Comparison of ENCODE assay signal across 31 cellular contexts in genomic region chr12:70033310-70033709, GRCh38.
"Had no signal": no experiment of that assay in that cellular context is flagged by ENCODE, and none has a peak within 500 bp of the region (broad histone marks: within the 10 kb centered on the region; RNA-seq: fewer than 3 reads in every experiment).

No MANE protein-coding gene starts in this region.

- ATAC-seq: activated CD4-positive, alpha-beta T cell treated with anti-CD3 and anti-CD28 coated beads for 36 hours; activated CD8-positive, alpha-beta memory T cell treated with anti-CD3 and anti-CD28 coated beads, Interleukin-2, amount 10 ng/mL, durations not matched to agents 7 days and 5 days; activated CD8-positive, alpha-beta T cell treated with anti-CD3 and anti-CD28 coated beads, Interleukin-2, amount 10 ng/mL, durations not matched to agents 7 days and 5 days; activated naive CD8-positive, alpha-beta T cell treated with anti-CD3 and anti-CD28 coated beads, Interleukin-2, amount 50 U/mL, for 24 hours; body of pancreas; T-helper 17 cell had no signal

- H3K4me1 ChIP-seq: adrenal gland, body of pancreas had no signal

- H3K36me3 Mint-ChIP-seq: activated CD4-positive, alpha-beta memory T cell treated with anti-CD3 and anti-CD28 coated beads for 36 hours; activated CD8-positive, alpha-beta memory T cell treated with anti-CD3 and anti-CD28 coated beads, Interleukin-2, amount 10 ng/mL, durations not matched to agents 7 days and 5 days; activated naive CD4-positive, alpha-beta T cell treated with anti-CD3 and anti-CD28 coated beads, Interleukin-2, amount 50 U/mL, for 24 hours; activated naive CD8-positive, alpha-beta T cell treated with anti-CD3 and anti-CD28 coated beads for 36 hours had no signal

- H3K27ac ChIP-seq: adrenal gland, body of pancreas, epithelial cell of prostate had no signal

- H3K4me1 Mint-ChIP-seq: activated CD4-positive, alpha-beta T cell treated with anti-CD3 and anti-CD28 coated beads for 36 hours; activated CD4-positive, alpha-beta T cell treated with anti-CD3 and anti-CD28 coated beads, Interleukin-2, amount 10 ng/mL, durations not matched to agents 24 days and 14 days; activated CD8-positive, alpha-beta memory T cell treated with anti-CD3 and anti-CD28 coated beads, Interleukin-2, amount 10 ng/mL, durations not matched to agents 7 days and 5 days; activated naive CD4-positive, alpha-beta T cell treated with anti-CD3 and anti-CD28 coated beads, Interleukin-2, amount 50 U/mL, for 24 hours; activated naive CD8-positive, alpha-beta T cell treated with anti-CD3 and anti-CD28 coated beads for 36 hours; activated naive CD8-positive, alpha-beta T cell treated with anti-CD3 and anti-CD28 coated beads, Interleukin-2, amount 50 U/mL, for 24 hours; T-helper 17 cell had no signal

- H3K4me3 ChIP-seq: adrenal gland, body of pancreas had no signal

- H3K4me3 Mint-ChIP-seq: activated CD4-positive, alpha-beta memory T cell treated with anti-CD3 and anti-CD28 coated beads for 36 hours; activated CD4-positive, alpha-beta T cell treated with anti-CD3 and anti-CD28 coated beads for 36 hours; activated CD4-positive, alpha-beta T cell treated with anti-CD3 and anti-CD28 coated beads, Interleukin-2, amount 10 ng/mL, durations not matched to agents 24 days and 14 days; activated CD8-positive, alpha-beta memory T cell treated with anti-CD3 and anti-CD28 coated beads, Interleukin-2, amount 10 ng/mL, durations not matched to agents 7 days and 5 days; activated CD8-positive, alpha-beta T cell treated with anti-CD3 and anti-CD28 coated beads, Interleukin-2, amount 10 ng/mL, durations not matched to agents 7 days and 5 days; activated naive CD4-positive, alpha-beta T cell treated with anti-CD3 and anti-CD28 coated beads for 36 hours; activated naive CD4-positive, alpha-beta T cell treated with anti-CD3 and anti-CD28 coated beads, Interleukin-2, amount 50 U/mL, for 24 hours; activated naive CD8-positive, alpha-beta T cell treated with anti-CD3 and anti-CD28 coated beads for 36 hours; activated naive CD8-positive, alpha-beta T cell treated with anti-CD3 and anti-CD28 coated beads, Interleukin-2, amount 50 U/mL, for 24 hours; activated T-helper 1 cell treated with anti-CD3 and anti-CD28 coated beads, Interleukin-12 subunit alpha, Interleukin-12 subunit beta, Interleukin-2, Interleukin-4 antibody, amounts not matched to agents 30 ng/mL and 10 ng/mL and 1 ng/mL, durations not matched to agents 14 hours and 24 hours and 36 hours; T-helper 17 cell; T-helper 2 cell treated with Interferon-gamma antibody and Interleukin-4, amounts not matched to agents 5 μg/mL and 100 μg/mL, for 36 hours had no signal

- DNase-seq: activated CD4-positive, alpha-beta memory T cell treated with anti-CD3 and anti-CD28 coated beads for 36 hours; activated CD4-positive, alpha-beta T cell treated with anti-CD3 and anti-CD28 coated beads for 36 hours; activated CD4-positive, alpha-beta T cell treated with anti-CD3 and anti-CD28 coated beads, Interleukin-2, amount 10 ng/mL, durations not matched to agents 24 days and 14 days; activated CD4-positive, CD25-positive, alpha-beta regulatory T cell; activated CD4-positive, CD25-positive, alpha-beta regulatory T cell treated with anti-CD3 and anti-CD28 coated beads, Interleukin-2, amount 50 U/mL, for 72 hours; activated CD8-positive, alpha-beta memory T cell treated with anti-CD3 and anti-CD28 coated beads, Interleukin-2, amount 10 ng/mL, durations not matched to agents 7 days and 5 days; activated CD8-positive, alpha-beta memory T cell treated with anti-CD3 and anti-CD28 coated beads, Interleukin-2, amount 50 U/mL, for 4 hours; activated CD8-positive, alpha-beta T cell treated with anti-CD3 and anti-CD28 coated beads, Interleukin-2, amount 10 ng/mL, durations not matched to agents 7 days and 5 days; activated effector memory CD4-positive, alpha-beta T cell treated with anti-CD3 and anti-CD28 coated beads, Interleukin-2, amount 50 U/mL, for 16 hours; activated naive CD4-positive, alpha-beta T cell treated with anti-CD3 and anti-CD28 coated beads for 36 hours; activated naive CD8-positive, alpha-beta T cell treated with anti-CD3 and anti-CD28 coated beads for 36 hours; activated naive CD8-positive, alpha-beta T cell treated with anti-CD3 and anti-CD28 coated beads, Interleukin-2, amount 50 U/mL, for 24 hours; activated T-cell treated with anti-CD3 and anti-CD28 coated beads, Interleukin-2, amount 50 U/mL, for 1 hour; activated T-cell treated with anti-CD3 and anti-CD28 coated beads, Interleukin-2, amount 50 U/mL, for 48 hours; adrenal gland; amygdala; aorta; body of pancreas; caudate nucleus; cortex of kidney; dermis blood vessel endothelial cell; effector CD4-positive, alpha-beta T cell; foreskin fibroblast; head of caudate nucleus; T-helper 17 cell; T1000 had no signal

- H3K27me3 ChIP-seq: adrenal gland, body of pancreas had no signal

- H3K27ac Mint-ChIP-seq: activated CD4-positive, alpha-beta memory T cell treated with anti-CD3 and anti-CD28 coated beads for 36 hours; activated CD4-positive, alpha-beta T cell treated with anti-CD3 and anti-CD28 coated beads for 36 hours; activated CD4-positive, alpha-beta T cell treated with anti-CD3 and anti-CD28 coated beads, Interleukin-2, amount 10 ng/mL, durations not matched to agents 24 days and 14 days; activated CD8-positive, alpha-beta memory T cell treated with anti-CD3 and anti-CD28 coated beads, Interleukin-2, amount 10 ng/mL, durations not matched to agents 7 days and 5 days; activated CD8-positive, alpha-beta T cell treated with anti-CD3 and anti-CD28 coated beads, Interleukin-2, amount 10 ng/mL, durations not matched to agents 7 days and 5 days; activated naive CD4-positive, alpha-beta T cell treated with anti-CD3 and anti-CD28 coated beads for 36 hours; activated naive CD4-positive, alpha-beta T cell treated with anti-CD3 and anti-CD28 coated beads, Interleukin-2, amount 50 U/mL, for 24 hours; activated naive CD8-positive, alpha-beta T cell treated with anti-CD3 and anti-CD28 coated beads for 36 hours; activated naive CD8-positive, alpha-beta T cell treated with anti-CD3 and anti-CD28 coated beads, Interleukin-2, amount 50 U/mL, for 24 hours; activated T-helper 1 cell treated with anti-CD3 and anti-CD28 coated beads, Interleukin-12 subunit alpha, Interleukin-12 subunit beta, Interleukin-2, Interleukin-4 antibody, amounts not matched to agents 30 ng/mL and 10 ng/mL and 1 ng/mL, durations not matched to agents 14 hours and 24 hours and 36 hours; activated T-helper 2 cell treated with anti-CD3 and anti-CD28 coated beads, Interferon-gamma antibody, Interleukin-2, Interleukin-4, amounts not matched to agents 10 μg/mL and 5 μg/mL and 100 μg/mL, durations not matched to agents 14 hours and 24 hours and 36 hours; T-helper 17 cell; T-helper 2 cell treated with Interferon-gamma antibody and Interleukin-4, amounts not matched to agents 5 μg/mL and 100 μg/mL, for 36 hours had no signal

- H3K27me3 Mint-ChIP-seq: activated CD4-positive, alpha-beta T cell treated with anti-CD3 and anti-CD28 coated beads for 36 hours had no signal

- H3K9me3 ChIP-seq: adrenal gland, body of pancreas had no signal

- H3K9me3 Mint-ChIP-seq: activated CD4-positive, alpha-beta memory T cell treated with anti-CD3 and anti-CD28 coated beads for 36 hours; activated CD4-positive, alpha-beta T cell treated with anti-CD3 and anti-CD28 coated beads, Interleukin-2, amount 10 ng/mL, durations not matched to agents 24 days and 14 days; activated naive CD4-positive, alpha-beta T cell treated with anti-CD3 and anti-CD28 coated beads for 36 hours; activated naive CD8-positive, alpha-beta T cell treated with anti-CD3 and anti-CD28 coated beads for 36 hours; activated naive CD8-positive, alpha-beta T cell treated with anti-CD3 and anti-CD28 coated beads, Interleukin-2, amount 50 U/mL, for 24 hours; activated T-helper 1 cell treated with anti-CD3 and anti-CD28 coated beads, Interleukin-12 subunit alpha, Interleukin-12 subunit beta, Interleukin-2, Interleukin-4 antibody, amounts not matched to agents 30 ng/mL and 10 ng/mL and 1 ng/mL, durations not matched to agents 14 hours and 24 hours and 36 hours; activated T-helper 2 cell treated with anti-CD3 and anti-CD28 coated beads, Interferon-gamma antibody, Interleukin-2, Interleukin-4, amounts not matched to agents 10 μg/mL and 5 μg/mL and 100 μg/mL, durations not matched to agents 14 hours and 24 hours and 36 hours; T-helper 2 cell treated with Interferon-gamma antibody and Interleukin-4, amounts not matched to agents 5 μg/mL and 100 μg/mL, for 36 hours had no signal

- H3K36me3 ChIP-seq: adrenal gland had no signal
